In the genomic region with DNA sequence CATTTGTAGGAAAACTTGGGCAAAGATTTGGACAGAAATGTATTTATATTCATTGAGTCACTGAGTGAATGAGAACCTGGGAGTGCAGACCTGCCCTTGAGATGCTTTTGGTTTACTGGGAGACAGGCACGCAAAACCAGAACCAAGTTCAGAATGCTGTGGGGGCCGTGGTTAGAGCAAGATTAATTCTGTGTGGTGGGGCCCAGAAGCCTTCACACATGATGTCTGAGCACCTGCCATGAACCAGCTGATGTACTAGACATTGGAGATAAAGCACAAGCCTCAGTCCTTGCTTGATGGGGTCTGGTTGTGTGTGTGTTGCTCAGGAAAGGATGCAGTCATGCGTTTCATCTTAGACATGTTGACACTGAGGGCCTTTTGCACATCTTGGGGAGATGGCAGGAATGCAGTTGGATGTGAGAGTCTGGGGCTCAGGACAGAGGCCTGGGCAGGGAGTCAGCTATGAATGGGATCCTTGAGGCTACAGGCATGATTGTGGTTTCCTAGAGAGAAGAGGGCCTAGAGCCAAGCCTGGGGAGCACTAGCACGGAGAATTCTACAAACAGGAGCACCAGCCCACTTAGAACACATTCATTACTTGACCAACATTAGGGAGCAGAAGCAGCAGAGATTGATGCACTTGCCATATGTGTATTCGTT, we compare ENCODE assay signal across 18 cellular contexts.
"Had no signal": no experiment of that assay in that cellular context is flagged by ENCODE, and none has a peak within 500 bp of the region (broad histone marks: within the 10 kb centered on the region; RNA-seq: fewer than 3 reads in every experiment).

No MANE protein-coding gene starts in this region.

- H3K9me3 Mint-ChIP-seq: central memory CD8-positive, alpha-beta T cell; natural killer cell treated with Interleukin-12 subunit alpha and Interleukin-12 subunit beta and Interleukin-15 and Interleukin-18, amount 100 ng/mL, for 72 hours had no signal

- DNase-seq: activated CD4-positive, alpha-beta T cell treated with anti-CD3 and anti-CD28 coated beads for 1 hour; amniotic stem cell; cortex of kidney; left cardiac atrium; posterior cingulate gyrus; retina; stimulated activated CD4-positive, alpha-beta T cell treated with anti-CD3 and anti-CD28 coated beads, Interleukin-12 subunit alpha, Interleukin-12 subunit beta, amount 100 ng/mL, for 4 hours; stimulated activated CD4-positive, alpha-beta T cell treated with anti-CD3 and anti-CD28 coated beads, Interleukin-1b, Interleukin-23, amount 100 ng/mL, for 48 hours; stimulated activated naive CD8-positive, alpha-beta T cell treated with anti-CD3 and anti-CD28 coated beads, Interleukin-15, Interleukin-2, amounts not matched to agents 100 U/mL and 50 U/mL, for 24 hours; T-helper 17 cell; WERI-Rb-1 had no signal

- H3K27ac Mint-ChIP-seq: activated naive CD8-positive, alpha-beta T cell; natural killer cell treated with Interleukin-12 subunit alpha and Interleukin-12 subunit beta and Interleukin-15 and Interleukin-18, amount 100 ng/mL, for 72 hours; T-helper 17 cell had no signal

- H3K27me3 Mint-ChIP-seq: activated naive CD8-positive, alpha-beta T cell; central memory CD8-positive, alpha-beta T cell; natural killer cell treated with Interleukin-12 subunit alpha and Interleukin-12 subunit beta and Interleukin-15 and Interleukin-18, amount 100 ng/mL, for 72 hours; T-helper 17 cell had no signal

- H3K27me3 ChIP-seq: tibial nerve had no signal

- ATAC-seq: esophagus mucosa; left cardiac atrium; natural killer cell treated with Interleukin-12 subunit alpha and Interleukin-12 subunit beta and Interleukin-15 and Interleukin-18, amount 100 ng/mL, for 72 hours; stimulated activated naive CD8-positive, alpha-beta T cell treated with anti-CD3 and anti-CD28 coated beads, Interleukin-15, Interleukin-2, amounts not matched to agents 100 U/mL and 50 U/mL, for 24 hours; T-helper 17 cell had no signal

- H3K4me1 Mint-ChIP-seq: central memory CD8-positive, alpha-beta T cell had no signal

- H3K4me3 Mint-ChIP-seq: activated naive CD8-positive, alpha-beta T cell; central memory CD8-positive, alpha-beta T cell; natural killer cell treated with Interleukin-12 subunit alpha and Interleukin-12 subunit beta and Interleukin-15 and Interleukin-18, amount 100 ng/mL, for 72 hours; T-helper 17 cell had no signal

- H3K9me3 ChIP-seq: tibial nerve had no signal

- FAIRE-seq: islet of Langerhans, urothelium cell line had no signal

- H3K36me3 Mint-ChIP-seq: natural killer cell treated with Interleukin-12 subunit alpha and Interleukin-12 subunit beta and Interleukin-15 and Interleukin-18, amount 100 ng/mL, for 72 hours had no signal

- H3K4me3 ChIP-seq: tibial nerve had no signal

- H3K27ac ChIP-seq: tibial nerve, WERI-Rb-1 had no signal
